Comparison of ENCODE assay signal across 8 cellular contexts in genomic region chr3:113695426-113695817, GRCh38. TPM values are rescaled to one million over a fixed set of nuclear protein-coding genes. Genes with fewer than 3 reads are reported as not detected.
DNase-seq lines count a peak whose midpoint lies in the region; ATAC-seq and TF ChIP-seq lines count a peak whose summit lies in the region.

No MANE protein-coding gene starts in this region.

- H3K36me3 Mint-ChIP-seq in CD14-positive monocyte (peaks cover 4 to 7% of the 10 kb centered on the region in 2 donors), mesothelial cell of epicardium (no peaks in the 10 kb centered on the region)

- H3K4me3 ChIP-seq in Jurkat, Clone E6-1 (ENCODE audit: low read length), result peak overlapping the region; percentile 57
- H3K4me3 ChIP-seq in cardiac fibroblast (replicated peaks in 1 of 2; ENCODE audit: low read depth in 2 of 2, low read length in 2 of 2), result peak overlapping the region; percentile 55 to 79

- H3K4me3 Mint-ChIP-seq in CD14-positive monocyte (peak overlapping the region; percentile 99), mesothelial cell of epicardium (peak overlapping the region; percentile 99)

- H3K27me3 Mint-ChIP-seq in CD14-positive monocyte (ENCODE audit: low read depth in 3 of 3) (peaks cover 3 to 15% (median 11%) of the 10 kb centered on the region in 3 donors), mesothelial cell of epicardium (ENCODE audit: low read depth) (no peaks in the 10 kb centered on the region)

- peak overlapping the region; percentile 89 to 98 (median 95) for H3K27ac Mint-ChIP-seq in CD14-positive monocyte
- H3K27ac Mint-ChIP-seq in mesothelial cell of epicardium, result peak overlapping the region; percentile 99

- intact Hi-C loops in CD14-positive monocyte (cut with micrococcal nuclease), result loop anchor here in 1 of 2 donors (5.0 kb wide), 1 partner anchor 178 kb away; the partner anchor contains the start of gene SPICE1

- H3K9me3 Mint-ChIP-seq in CD14-positive monocyte (peaks cover 0 to 2% (median 0%) of the 10 kb centered on the region in 7 donors), mesothelial cell of epicardium (no peaks in the 10 kb centered on the region)

- H3K4me1 Mint-ChIP-seq in CD14-positive monocyte (peaks cover 27% of the 10 kb centered on the region), mesothelial cell of epicardium (peaks cover 22% of the 10 kb centered on the region)

- ATAC-seq in GM18520 (IDR thresholded peaks at IDR 0.05; ENCODE audit: unreplicated experiment), result no peak
- ATAC-seq in HG03521 (IDR thresholded peaks at IDR 0.05; ENCODE audit: unreplicated experiment), result no peak

- DNase-seq in CD14-positive monocyte (ENCODE audit: low spot score), result no peak
- DNase-seq in Jurkat, Clone E6-1 (ENCODE audit: low read depth, low spot score), result no peak
- peak; percentile 5 to 25 for DNase-seq in cardiac fibroblast (ENCODE audit: low read depth in 2 of 2)
- no peak for DNase-seq in mesothelial cell of epicardium (ENCODE audit: low spot score in 2 of 2, unreplicated experiment in 2 of 2)
- no peak for DNase-seq in NCI-H1436 treated with DMSO at 0.1 percent for 48 hours (lab: John Stamatoyannopoulos, UW)
- no peak for DNase-seq in stimulated activated CD4-positive, alpha-beta T cell treated with anti-CD3 and anti-CD28 coated beads, Interleukin-15, amount 100 ng/mL, for 24 hours

- TF ChIP-seq CTCF in CD14-positive monocyte (IDR thresholded peaks at IDR 0.05), result no peak
- no peak for TF ChIP-seq CTCF in cardiac fibroblast (IDR thresholded peaks at IDR 0.05; ENCODE audit: low read depth, low read length)
- TF ChIP-seq CTCF in mesothelial cell of epicardium (IDR thresholded peaks at IDR 0.05; ENCODE audit: unreplicated experiment), result no peak

RNA-seq across cellular contexts. Expression of gene USF3, which starts 1.0 kb away (rescaled TPM):
- 1 to 10 TPM; 1.6 to 3.3 TPM for polyA plus RNA-seq in CD14-positive monocyte
- 6.5 TPM for polyA plus RNA-seq in Jurkat, Clone E6-1 (2012; ENCODE audit: insufficient read depth, insufficient read length)
- 16.7 to 18.3 TPM (median 17.9 TPM) in 3 replicates for total RNA-seq in mesothelial cell of epicardium

RNA-seq across cellular contexts. Expression of gene NAA50, which starts 50.6 kb away (rescaled TPM):
- 100 to 1,000 TPM in 1 of 2 donors, 10 to 100 TPM in 1; 80.0 to 105 TPM for polyA plus RNA-seq in CD14-positive monocyte
- 112 TPM for polyA plus RNA-seq in Jurkat, Clone E6-1 (2012; ENCODE audit: insufficient read depth, insufficient read length)
- total RNA-seq in mesothelial cell of epicardium, result 83.2 to 87.3 TPM (median 85.9 TPM) in 3 replicates

RNA-seq across cellular contexts. Expression of gene ATP6V1A, which starts 51.4 kb away (rescaled TPM):
- polyA plus RNA-seq in CD14-positive monocyte, result 100 to 1,000 TPM; 254 to 295 TPM
- 12.2 TPM for polyA plus RNA-seq in Jurkat, Clone E6-1 (2012; ENCODE audit: insufficient read depth, insufficient read length)
- 52.0 to 58.2 TPM (median 52.6 TPM) in 3 replicates for total RNA-seq in mesothelial cell of epicardium

Comparison
In these comparisons a context has a peak if more than half of its experiments do, and no peak if none do; other contexts are left out.
1. DNase-seq: peak in cardiac fibroblast (2 of 2); none in CD14-positive monocyte (single experiment), Jurkat, Clone E6-1 (single experiment), mesothelial cell of epicardium (0 of 2), NCI-H1436 treated with DMSO at 0.1 percent for 48 hours (single experiment) and stimulated activated CD4-positive, alpha-beta T cell treated with anti-CD3 and anti-CD28 coated beads, Interleukin-15, amount 100 ng/mL, for 24 hours (single experiment).